In the genomic region with DNA sequence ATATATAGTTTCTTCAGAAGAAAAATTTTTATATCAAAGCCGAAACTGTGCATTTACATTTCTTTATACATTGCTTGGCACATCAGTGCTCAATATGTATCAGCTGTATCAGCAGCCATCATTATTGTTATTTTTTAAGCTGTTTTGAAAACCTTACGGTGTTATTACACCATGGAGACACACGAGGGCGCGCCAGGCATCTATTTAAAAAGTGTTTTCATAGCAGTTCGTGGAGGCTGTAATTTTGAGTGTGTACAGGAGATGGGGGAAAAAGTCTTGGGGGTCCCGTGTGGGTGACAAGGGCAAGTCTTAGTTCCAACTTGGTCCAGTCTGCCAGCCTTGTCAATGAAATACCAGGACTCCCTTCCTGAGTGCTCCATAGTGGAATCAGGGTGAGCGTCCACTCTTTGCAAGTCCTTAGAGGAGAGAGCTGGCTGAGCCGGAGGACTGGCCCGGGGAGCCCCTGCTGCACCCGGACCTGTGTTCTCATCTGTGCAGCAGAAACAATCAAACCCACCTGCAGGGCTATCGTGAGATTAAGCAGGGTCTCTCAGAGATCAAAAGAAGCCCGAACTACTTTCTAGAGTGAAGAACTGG, we compare ENCODE assay signal across 8 cellular contexts. TPM values are rescaled to one million over a fixed set of nuclear protein-coding genes. Genes with fewer than 3 reads are reported as not detected.
DNase-seq lines count a peak whose midpoint lies in the region; ATAC-seq and TF ChIP-seq lines count a peak whose summit lies in the region.

No MANE protein-coding gene starts in this region.

- H3K9me3 Mint-ChIP-seq in activated B cell treated with CpG ODN at 0.5 μM for 24 hours, result no peaks in the 10 kb centered on the region

- H3K27me3 Mint-ChIP-seq in activated B cell treated with CpG ODN at 0.5 μM for 24 hours, result peaks cover 34% of the 10 kb centered on the region

- no peak overlapping the region for H3K27ac Mint-ChIP-seq in activated B cell treated with CpG ODN at 0.5 μM for 24 hours

- DNase-seq in NCI-H2171 (lab: John Stamatoyannopoulos, UW), result peak; percentile 83
- no peak for DNase-seq in activated B cell treated with CpG ODN at 0.5 μM for 24 hours
- peak; percentile 58 for DNase-seq in colonic mucosa
- peak; percentile 67 for DNase-seq in lower lobe of right lung
- DNase-seq in stimulated activated CD8-positive, alpha-beta memory T cell treated with anti-CD3 and anti-CD28 coated beads, Interleukin-15, amount 100 ng/mL, for 24 hours (ENCODE audit: low read depth), result peak; percentile 26

- H3K9me3 ChIP-seq in colonic mucosa (no peaks in the 10 kb centered on the region), lower lobe of right lung (no peaks in the 10 kb centered on the region)

- intact Hi-C loops in activated B cell treated with CpG ODN at 0.5 μM for 24 hours (cut with micrococcal nuclease) (no loop called here), colonic mucosa (cut with DNase I) (loop anchor here (2.0 kb wide), 1 partner anchor 444 kb away; no protein-coding TSS in a partner anchor), lower lobe of right lung (cut with DNase I) (no loop called here)

- H3K4me3 ChIP-seq in colonic mucosa, result no peak overlapping the region
- H3K4me3 ChIP-seq in lower lobe of right lung, result no peak overlapping the region

- CTCF ChIA-PET in activated B cell treated with CpG ODN at 0.5 μM for 24 hours (lab: Charles Lee), result interaction anchor here (1.8 kb wide), 1 partner anchor 631 kb away, joined by 5 read pairs; no protein-coding TSS in a partner anchor

- H3K4me1 ChIP-seq in colonic mucosa (no peaks in the 10 kb centered on the region), lower lobe of right lung (peaks cover 4% of the 10 kb centered on the region)

- H3K4me1 Mint-ChIP-seq in activated B cell treated with CpG ODN at 0.5 μM for 24 hours, result no peaks in the 10 kb centered on the region

- POLR2A ChIA-PET in activated B cell treated with CpG ODN at 0.5 μM for 24 hours (lab: Charles Lee), result no interaction called here

- H3K27me3 ChIP-seq in colonic mucosa (no peaks in the 10 kb centered on the region), lower lobe of right lung (ENCODE audit: low read depth) (peaks cover 5% of the 10 kb centered on the region)

- H3K36me3 Mint-ChIP-seq in activated B cell treated with CpG ODN at 0.5 μM for 24 hours (ENCODE audit: low read depth), result no peaks in the 10 kb centered on the region

- H3K27ac ChIP-seq in 22Rv1, result peak overlapping the region; percentile 35; the same call in 1 of the 2 replicates
- H3K27ac ChIP-seq in colonic mucosa, result no peak overlapping the region
- no peak overlapping the region for H3K27ac ChIP-seq in lower lobe of right lung

- peak; percentile 87 for TF ChIP-seq CTCF in 22Rv1 (IDR thresholded peaks at IDR 0.05)
- peak; percentile 53 for TF ChIP-seq CTCF in GM12873 (IDR thresholded peaks at IDR 0.05; ENCODE audit: insufficient read depth, low read depth, low read length, missing control alignments)
- TF ChIP-seq CTCF in activated B cell treated with CpG ODN at 0.5 μM for 24 hours (IDR thresholded peaks at IDR 0.05), result peak; percentile 74
- TF ChIP-seq CTCF in colonic mucosa (IDR thresholded peaks at IDR 0.05), result peak; percentile 70
- TF ChIP-seq CTCF in lower lobe of right lung (IDR thresholded peaks at IDR 0.05), result peak; percentile 71

- H3K4me3 Mint-ChIP-seq in activated B cell treated with CpG ODN at 0.5 μM for 24 hours, result no peak overlapping the region

- H3K9ac ChIP-seq in colonic mucosa (ENCODE audit: low read depth in 2 of 2, low read length in 2 of 2), result no peak overlapping the region

- ATAC-seq in activated B cell treated with CpG ODN at 0.5 μM for 24 hours (ENCODE audit: low read depth) (no peak), lower lobe of right lung (peak in 1 of 2 donors; percentile 50), HG02798 (IDR thresholded peaks at IDR 0.05; ENCODE audit: poor library complexity, unreplicated experiment) (no peak)

- H3K36me3 ChIP-seq in colonic mucosa (no peaks in the 10 kb centered on the region), lower lobe of right lung (no peaks in the 10 kb centered on the region)

RNA-seq across cellular contexts. Expression of a gene that starts 43.3 kb away (rescaled TPM):
- total RNA-seq in activated B cell treated with CpG ODN at 0.5 μM for 24 hours, result not detected in 2 replicates
- 10 to 100 TPM; 28.3 to 43.6 TPM for total RNA-seq in colonic mucosa
- total RNA-seq in lower lobe of right lung, result 11.5 TPM

Comparison
In these comparisons a context has a peak if more than half of its experiments do, and no peak if none do; other contexts are left out.
1. RNA of a gene that starts 43.3 kb away (total RNA-seq): 28.3 to 43.6 TPM in colonic mucosa and 11.5 TPM in lower lobe of right lung (single experiment); not detected in activated B cell treated with CpG ODN at 0.5 μM for 24 hours; every median in the first group is over 10 times any median in the second.
2. Peak in every context shown above with its lines, with median percentiles within 50 percentile points of each other: CTCF ChIP-seq.